Comparison of ENCODE assay signal across 23 cellular contexts in genomic region chr11:34564406-34564805, GRCh38. TPM values are rescaled to one million over a fixed set of nuclear protein-coding genes. Genes with fewer than 3 reads are reported as not detected.
DNase-seq lines count a peak whose midpoint lies in the region; ATAC-seq, FAIRE-seq and TF ChIP-seq lines count a peak whose summit lies in the region.
"Had no signal": no experiment of that assay in that cellular context is flagged by ENCODE, and none has a peak within 500 bp of the region (broad histone marks: within the 10 kb centered on the region; RNA-seq: fewer than 3 reads in every experiment).

No MANE protein-coding gene starts in this region.

- no peaks in the 10 kb centered on the region for H3K27me3 ChIP-seq in brain microvascular endothelial cell (replicated peaks)
- no peaks in the 10 kb centered on the region for H3K27me3 ChIP-seq in iPS DF 6.9 (ENCODE audit: control insufficient read depth, insufficient read depth, low read length)
- peaks cover 0 to 34% (median 0%) of the 10 kb centered on the region in 4 donors for H3K27me3 ChIP-seq in esophagus squamous epithelium
- H3K27me3 ChIP-seq: cardiac muscle cell, right lobe of liver had no signal

- no peaks in the 10 kb centered on the region for H3K9me3 Mint-ChIP-seq in CD14-positive monocyte
- H3K9me3 Mint-ChIP-seq: CD8-positive, alpha-beta T cell; neural crest cell; stimulated activated memory B cell treated with anti-CD40 and anti-IgM and Interleukin-4, amounts not matched to agents 10 μg/mL and 1 μg/mL and 100 μg/mL, for 72 hours had no signal

- H3K9me3 ChIP-seq in iPS DF 6.9 (ENCODE audit: control insufficient read depth, insufficient read depth, low read length) (no peaks in the 10 kb centered on the region), esophagus squamous epithelium (no peaks in the 10 kb centered on the region)
- H3K9me3 ChIP-seq: left ventricle myocardium inferior, right lobe of liver had no signal

- no peak overlapping the region for H3K4me3 Mint-ChIP-seq in CD14-positive monocyte
- H3K4me3 Mint-ChIP-seq: CD8-positive, alpha-beta T cell; neural crest cell; stimulated activated memory B cell treated with anti-CD40 and anti-IgM and Interleukin-4, amounts not matched to agents 10 μg/mL and 1 μg/mL and 100 μg/mL, for 72 hours had no signal

- intact Hi-C loops in CD14-positive monocyte (cut with micrococcal nuclease): no loop called here
- intact Hi-C loops in esophagus squamous epithelium (cut with DNase I): no loop called here

- no peak for FAIRE-seq in urothelium cell line (lab: Jason Lieb, UNC)
- FAIRE-seq: endometrium had no signal

- H3K27ac ChIP-seq in brain microvascular endothelial cell: no peak overlapping the region
- no peak overlapping the region for H3K27ac ChIP-seq in iPS DF 6.9 (ENCODE audit: low read length)
- H3K27ac ChIP-seq in esophagus squamous epithelium: no peak overlapping the region
- H3K27ac ChIP-seq: 22Rv1, cardiac muscle cell, left ventricle myocardium inferior had no signal

- ATAC-seq in stimulated activated naive CD8-positive, alpha-beta T cell treated with anti-CD3 and anti-CD28 coated beads, Interleukin-15, Interleukin-2, amounts not matched to agents 100 U/mL and 50 U/mL, for 24 hours: no peak
- ATAC-seq: CD8-positive, alpha-beta T cell; Panc1; stimulated activated memory B cell treated with anti-CD40 and anti-IgM and Interleukin-4, amounts not matched to agents 10 μg/mL and 1 μg/mL and 100 μg/mL, for 72 hours had no signal

- H3K4me1 ChIP-seq in iPS DF 6.9 (ENCODE audit: control insufficient read depth, insufficient read depth, low read length) (0 out of 2 replicates have a peak, but pooled peaks cover 2% of the 10 kb centered on the region), esophagus squamous epithelium (peaks cover 0 to 14% (median 0%) of the 10 kb centered on the region in 3 donors)
- H3K4me1 ChIP-seq: left ventricle myocardium inferior had no signal

- H3K4me1 Mint-ChIP-seq in CD14-positive monocyte: no peaks in the 10 kb centered on the region
- H3K4me1 Mint-ChIP-seq: neural crest cell; stimulated activated memory B cell treated with anti-CD40 and anti-IgM and Interleukin-4, amounts not matched to agents 10 μg/mL and 1 μg/mL and 100 μg/mL, for 72 hours had no signal

- TF ChIP-seq CTCF in brain microvascular endothelial cell (IDR thresholded peaks at IDR 0.05; ENCODE audit: low read depth, low read length, missing control alignments) (no peak), CD14-positive monocyte (IDR thresholded peaks at IDR 0.05) (no peak), esophagus squamous epithelium (IDR thresholded peaks at IDR 0.05) (no peak)

- DNase-seq in NCI-H146 (lab: John Stamatoyannopoulos, UW) (peak; percentile 26), NCI-H146 treated with DMSO at 0.1 percent for 48 hours (lab: John Stamatoyannopoulos, UW; ENCODE audit: unreplicated experiment) (no peak), brain microvascular endothelial cell (peak; percentile 37), iPS DF 6.9 (ENCODE audit: low read depth, low spot score) (peak; percentile 13), urothelium cell line (ENCODE audit: low spot score) (peak; percentile 62), CD14-positive monocyte (ENCODE audit: low spot score) (no peak), esophagus squamous epithelium (lab: John Stamatoyannopoulos, UW) (no peak)
- DNase-seq in stimulated activated naive CD8-positive, alpha-beta T cell treated with anti-CD3 and anti-CD28 coated beads, Interleukin-15, Interleukin-2, amounts not matched to agents 100 U/mL and 50 U/mL, for 24 hours: no peak
- DNase-seq: activated naive CD4-positive, alpha-beta T cell; CD8-positive, alpha-beta T cell; GDM1; glutamatergic neuron; KG1; left ventricle myocardium inferior; NCI-H1436 treated with DMSO at 0.1 percent for 48 hours; NCI-H510A treated with DMSO at 0.1 percent for 48 hours had no signal

- H3K27me3 Mint-ChIP-seq in CD14-positive monocyte (ENCODE audit: low read depth in 3 of 3): peaks cover 10 to 30% (median 11%) of the 10 kb centered on the region in 3 donors

- H3K36me3 ChIP-seq in brain microvascular endothelial cell (replicated peaks): no peaks in the 10 kb centered on the region
- H3K36me3 ChIP-seq in iPS DF 6.9 (ENCODE audit: control insufficient read depth, insufficient read depth, low read length): no peaks in the 10 kb centered on the region
- no peaks in the 10 kb centered on the region for H3K36me3 ChIP-seq in esophagus squamous epithelium
- H3K36me3 ChIP-seq: cardiac muscle cell, left ventricle myocardium inferior, right lobe of liver had no signal

- H3K4me3 ChIP-seq in brain microvascular endothelial cell (ENCODE audit: low read depth, low read length): no peak overlapping the region
- H3K4me3 ChIP-seq in iPS DF 6.9 (ENCODE audit: low read length): no peak overlapping the region
- H3K4me3 ChIP-seq in esophagus squamous epithelium: no peak overlapping the region
- H3K4me3 ChIP-seq: cardiac muscle cell, left ventricle myocardium inferior, right lobe of liver had no signal

- no CpG with 5 or more reads among the region's 3 CpGs for WGBS in iPS DF 6.9 (ENCODE audit: insufficient coverage, insufficient read length)
- WGBS in esophagus squamous epithelium, 2 donors: 65 to 72% methylated on average over 3 of the region's 3 CpGs

- no peaks in the 10 kb centered on the region for H3K36me3 Mint-ChIP-seq in CD14-positive monocyte
- H3K36me3 Mint-ChIP-seq: CD8-positive, alpha-beta T cell; stimulated activated memory B cell treated with anti-CD40 and anti-IgM and Interleukin-4, amounts not matched to agents 10 μg/mL and 1 μg/mL and 100 μg/mL, for 72 hours had no signal

- H3K27ac Mint-ChIP-seq in CD14-positive monocyte: no peak overlapping the region
- H3K27ac Mint-ChIP-seq: CD8-positive, alpha-beta T cell; stimulated activated memory B cell treated with anti-CD40 and anti-IgM and Interleukin-4, amounts not matched to agents 10 μg/mL and 1 μg/mL and 100 μg/mL, for 72 hours had no signal

- TF ChIP-seq POLR2A in esophagus squamous epithelium (IDR thresholded peaks at IDR 0.05): no peak

- in situ Hi-C loops in brain microvascular endothelial cell (cut with HindIII; ENCODE audit: low pct_ligation_motif_present, low sequenced_read_pairs): no loop called here

RNA-seq across cellular contexts. Expression of gene ELF5, which starts 50.8 kb away (rescaled TPM):
- polyA plus RNA-seq in CD14-positive monocyte: not detected
- 1 to 10 TPM in 1 of 4 donors, under 1 TPM in 3; 0.11 to 1.8 (median 0.32) TPM for total RNA-seq in esophagus squamous epithelium
- total RNA-seq: cardiac muscle cell; CD8-positive, alpha-beta T cell; left ventricle myocardium inferior; neural crest cell had no signal
- polyA plus RNA-seq: cardiac muscle cell had no signal

RNA-seq across cellular contexts. Expression of gene EHF, which starts 56.5 kb away (rescaled TPM):
- under 1 TPM in 1 of 2 donors, not detected in 1; 0.21 TPM for polyA plus RNA-seq in CD14-positive monocyte
- 100 to 1,000 TPM; 265 to 388 (median 325) TPM for total RNA-seq in esophagus squamous epithelium
- total RNA-seq: cardiac muscle cell; CD8-positive, alpha-beta T cell; neural crest cell had no signal
- polyA plus RNA-seq: cardiac muscle cell had no signal

Comparison
In these comparisons a context has a peak if more than half of its experiments do, and no peak if none do; other contexts are left out.
1. DNase-seq: peak in NCI-H146 (single experiment), brain microvascular endothelial cell (single experiment), iPS DF 6.9 (single experiment) and urothelium cell line (single experiment); none in NCI-H146 treated with DMSO at 0.1 percent for 48 hours (single experiment), CD14-positive monocyte (single experiment), esophagus squamous epithelium (single experiment) and stimulated activated naive CD8-positive, alpha-beta T cell treated with anti-CD3 and anti-CD28 coated beads, Interleukin-15, Interleukin-2, amounts not matched to agents 100 U/mL and 50 U/mL, for 24 hours (single experiment).